In genomic region chr7:2388637-2388954, GRCh38 we compare ENCODE assay signal across 21 cellular contexts. TPM values are rescaled to one million over a fixed set of nuclear protein-coding genes. Genes with fewer than 3 reads are reported as not detected.
A peak's percentile ranks its signal among the peaks of the same experiment; 100 is the strongest.
DNase-seq lines count a peak whose midpoint lies in the region; ATAC-seq, FAIRE-seq and TF ChIP-seq lines count a peak whose summit lies in the region.
"Had no signal": no experiment of that assay in that cellular context is flagged by ENCODE, and none has a peak within 500 bp of the region (broad histone marks: within the 10 kb centered on the region; RNA-seq: fewer than 3 reads in every experiment).

No MANE protein-coding gene starts in this region.

- CTCF ChIA-PET in H1 (lab: Charles Lee; ENCODE audit: partially characterized antibody) = no interaction called here

- H3K9me3 ChIP-seq in H1 (ENCODE audit: insufficient read depth in 2 of 2, low read depth in 1 of 2, low read length in 1 of 2) (no peaks in the 10 kb centered on the region), neuronal stem cell (replicated peaks in 1 of 2; ENCODE audit: control insufficient read depth in 2 of 2, insufficient read depth in 1 of 2, low read depth in 1 of 2, low read length in 2 of 2) (peaks cover 0 to 2% of the 10 kb centered on the region in 2 donors)
- H3K9me3 ChIP-seq: HAP-1 had no signal

- TF ChIP-seq CTCF in natural killer cell (IDR thresholded peaks at IDR 0.05) (no peak), H1 (IDR thresholded peaks at IDR 0.05; ENCODE audit: control extremely low read depth in 1 of 3, insufficient read depth in 1 of 3, low read depth in 1 of 3, low read length in 3 of 3) (no peak), GM13976 (IDR thresholded peaks at IDR 0.05; ENCODE audit: borderline replicate concordance, control extremely low read depth, extremely low read depth, insufficient read depth, missing control alignments) (no peak)

- H4K91ac ChIP-seq in H1 (replicated peaks; ENCODE audit: insufficient read length, low read length) = no peak overlapping the region
- peak overlapping the region; percentile 79 for H4K91ac ChIP-seq in neuronal stem cell (ENCODE audit: low read depth, low read length, poor library complexity)

- no peaks in the 10 kb centered on the region for H3K23me2 ChIP-seq in H1 (ENCODE audit: low read depth, low read length)

- intact Hi-C loops in natural killer cell (cut with micrococcal nuclease) = loop anchor here (10.0 kb wide), 1 partner anchor 46 kb away; no protein-coding TSS in a partner anchor

- no peaks in the 10 kb centered on the region for H3K9me3 Mint-ChIP-seq in natural killer cell treated with Interleukin-12 subunit alpha and Interleukin-12 subunit beta and Interleukin-15 and Interleukin-18, amount 100 ng/mL, for 72 hours
- H3K9me3 Mint-ChIP-seq in natural killer cell = no peaks in the 10 kb centered on the region
- H3K9me3 Mint-ChIP-seq: CD4-positive, alpha-beta T cell; CD8-positive, alpha-beta memory T cell; GM23338; HFFc6 had no signal

- no peak overlapping the region for H4K5ac ChIP-seq in H1 (ENCODE audit: insufficient read length, low read depth, low read length)

- H2BK5ac ChIP-seq in H1 (ENCODE audit: low read depth, low read length) (no peak overlapping the region), neuronal stem cell (ENCODE audit: low read length) (no peak overlapping the region)

- no peaks in the 10 kb centered on the region for H3K36me3 Mint-ChIP-seq in natural killer cell treated with Interleukin-12 subunit alpha and Interleukin-12 subunit beta and Interleukin-15 and Interleukin-18, amount 100 ng/mL, for 72 hours
- no peaks in the 10 kb centered on the region for H3K36me3 Mint-ChIP-seq in natural killer cell
- H3K36me3 Mint-ChIP-seq: CD14-positive monocyte had no signal

- H2AFZ ChIP-seq in H1 (ENCODE audit: low read length) = no peak overlapping the region
- no peak overlapping the region for H2AFZ ChIP-seq in neuronal stem cell (ENCODE audit: low read length)
- H2AFZ ChIP-seq: GM23338 had no signal

- H3K4me1 Mint-ChIP-seq in natural killer cell treated with Interleukin-12 subunit alpha and Interleukin-12 subunit beta and Interleukin-15 and Interleukin-18, amount 100 ng/mL, for 72 hours (ENCODE audit: low read depth in 2 of 2) = no peaks in the 10 kb centered on the region
- peaks cover 0 to 3% of the 10 kb centered on the region in 2 donors for H3K4me1 Mint-ChIP-seq in natural killer cell

- H3K27ac ChIP-seq in H1 (ENCODE audit: low read depth, low read length) = no peak overlapping the region
- no peak overlapping the region for H3K27ac ChIP-seq in neuronal stem cell (replicated peaks; ENCODE audit: low read length)
- H3K27ac ChIP-seq in substantia nigra (ENCODE audit: low read depth, low read length, poor library complexity, severe bottlenecking) = no peak overlapping the region

- H3K79me1 ChIP-seq in H1 (ENCODE audit: low read depth, low read length) (no peaks in the 10 kb centered on the region), neuronal stem cell (ENCODE audit: low read depth, low read length) (peaks cover 2% of the 10 kb centered on the region)

- DNase-seq in natural killer cell treated with Interleukin-12 subunit alpha and Interleukin-12 subunit beta and Interleukin-15 and Interleukin-18, amount 100 ng/mL, for 72 hours (ENCODE audit: low spot score) = peak; percentile 60
- DNase-seq in natural killer cell (no peak), H1 (ENCODE audit: low read depth in 1 of 2, low spot score in 2 of 2) (no peak), neuronal stem cell (ENCODE audit: low spot score) (no peak), GM13976 (ENCODE audit: low spot score) (no peak), substantia nigra (lab: John Stamatoyannopoulos, UW) (no peak)
- DNase-seq: CD4-positive, alpha-beta T cell; CD8-positive, alpha-beta memory T cell; DMS 273 treated with DMSO at 0.1 percent for 48 hours; DMS79; EL; GDM1; HFFc6 had no signal

- in situ Hi-C loops in GM13976 (cut with MboI; ENCODE audit: low sequenced_read_pairs, unreplicated experiment) = no loop called here

- POLR2A ChIA-PET in H1 (lab: Charles Lee; ENCODE audit: partially characterized antibody) = no interaction called here

- no peaks in the 10 kb centered on the region for H3K36me3 ChIP-seq in H1 (ENCODE audit: control insufficient read depth in 2 of 4, insufficient read depth in 4 of 4, low read length in 3 of 4)
- peaks cover 0 to 1% of the 10 kb centered on the region in 2 donors for H3K36me3 ChIP-seq in neuronal stem cell (replicated peaks in 1 of 2; ENCODE audit: control insufficient read depth in 2 of 2, insufficient read depth in 2 of 2, low read length in 2 of 2)
- H3K36me3 ChIP-seq: HAP-1 had no signal

- H3K4me3 Mint-ChIP-seq in natural killer cell treated with Interleukin-12 subunit alpha and Interleukin-12 subunit beta and Interleukin-15 and Interleukin-18, amount 100 ng/mL, for 72 hours = no peak overlapping the region
- H3K4me3 Mint-ChIP-seq in natural killer cell = no peak overlapping the region
- H3K4me3 Mint-ChIP-seq: CD4-positive, alpha-beta T cell; CD8-positive, alpha-beta memory T cell; GM23338; HFFc6 had no signal

- TF ChIP-seq RAD21 in H1 (IDR thresholded peaks at IDR 0.05 in 1 of 2, conservative IDR thresholded peaks at IDR 0.05 in 1 of 2; ENCODE audit: low read depth in 2 of 2, low read length in 2 of 2) = no peak

- no peak overlapping the region for H2BK20ac ChIP-seq in H1 (ENCODE audit: low read length)

- no peak for TF ChIP-seq EP300 in H1 (IDR thresholded peaks at IDR 0.05; ENCODE audit: borderline replicate concordance in 1 of 2, low read depth in 2 of 2, low read length in 2 of 2)

- H3K4ac ChIP-seq in H1 (replicated peaks; ENCODE audit: insufficient read length, low read depth, low read length) = no peak overlapping the region
- H3K4ac ChIP-seq in neuronal stem cell (ENCODE audit: low read length) = peak overlapping the region; percentile 76

- H3K27ac Mint-ChIP-seq in natural killer cell treated with Interleukin-12 subunit alpha and Interleukin-12 subunit beta and Interleukin-15 and Interleukin-18, amount 100 ng/mL, for 72 hours = no peak overlapping the region
- H3K27ac Mint-ChIP-seq in natural killer cell = no peak overlapping the region
- H3K27ac Mint-ChIP-seq: CD4-positive, alpha-beta T cell; CD8-positive, alpha-beta memory T cell; GM23338; HFFc6 had no signal

- H3K23ac ChIP-seq in H1 (ENCODE audit: insufficient read length) (no peak overlapping the region), neuronal stem cell (ENCODE audit: low read depth, low read length, poor library complexity) (peak overlapping the region; percentile 65)

- no peak overlapping the region for H2BK120ac ChIP-seq in H1 (replicated peaks; ENCODE audit: low read depth, low read length)
- H2BK120ac ChIP-seq in neuronal stem cell (ENCODE audit: low read depth, low read length) = peak overlapping the region; percentile 72

- H2AK5ac ChIP-seq in H1 (ENCODE audit: low read depth, low read length) (no peak overlapping the region), neuronal stem cell (ENCODE audit: low read depth, low read length) (peak overlapping the region; percentile 36)

- H3K4me3 ChIP-seq in H1 (ENCODE audit: extremely low read depth in 1 of 4, insufficient read depth in 2 of 4, low read depth in 3 of 4, low read length in 4 of 4) = no peak overlapping the region
- H3K4me3 ChIP-seq in neuronal stem cell (ENCODE audit: low read length in 2 of 2) = no peak overlapping the region
- H3K4me3 ChIP-seq: GM12878, GM23338, HAP-1 had no signal

- H3K4me2 ChIP-seq in H1 (ENCODE audit: insufficient read depth in 1 of 2, low read depth in 2 of 2, low read length in 2 of 2) = no peak overlapping the region
- H3K4me2 ChIP-seq in neuronal stem cell (ENCODE audit: insufficient read depth, low read length, poor library complexity, severe bottlenecking) = no peak overlapping the region
- H3K4me2 ChIP-seq: GM23338 had no signal

- H3K9ac ChIP-seq in H1 (replicated peaks in 1 of 4; ENCODE audit: extremely low read depth in 1 of 4, low read depth in 3 of 4, low read length in 3 of 4) (no peak overlapping the region), neuronal stem cell (ENCODE audit: low read depth, low read length, poor library complexity) (no peak overlapping the region)

- ATAC-seq in natural killer cell treated with Interleukin-12 subunit alpha and Interleukin-12 subunit beta and Interleukin-15 and Interleukin-18, amount 100 ng/mL, for 72 hours = no peak
- ATAC-seq in natural killer cell (no peak), HG02970 (IDR thresholded peaks at IDR 0.05; ENCODE audit: low FRiP score, unreplicated experiment) (no peak)
- ATAC-seq: GM12878, GM23338 had no signal

- no peaks in the 10 kb centered on the region for H4K20me1 ChIP-seq in H1 (replicated peaks in 1 of 2; ENCODE audit: control insufficient read depth in 1 of 2, insufficient read depth in 2 of 2, low read length in 2 of 2)

- H3K27me3 ChIP-seq in H1 (replicated peaks in 1 of 4; ENCODE audit: control insufficient read depth in 3 of 4, extremely low read depth in 1 of 4, insufficient read depth in 3 of 4, low read length in 3 of 4) (no peaks in the 10 kb centered on the region), neuronal stem cell (ENCODE audit: control insufficient read depth in 3 of 3, insufficient read depth in 3 of 3, low read depth in 1 of 3, low read length in 3 of 3) (no peaks in the 10 kb centered on the region)

- no peak overlapping the region for H3K56ac ChIP-seq in H1 (replicated peaks; ENCODE audit: insufficient read length, low read depth, low read length)

- TF ChIP-seq POLR2A in H1 (IDR thresholded peaks at IDR 0.05; ENCODE audit: control extremely low read depth in 1 of 2, low read depth in 2 of 2, low read length in 2 of 2) = no peak

- H2BK15ac ChIP-seq in H1 (ENCODE audit: low read length) (no peak overlapping the region), neuronal stem cell (ENCODE audit: low read length) (peak overlapping the region; percentile 62)

- H3K4me1 ChIP-seq in H1 (replicated peaks in 1 of 4; ENCODE audit: control insufficient read depth in 3 of 4, insufficient read depth in 4 of 4, low read length in 3 of 4) (peaks cover 0 to 5% (median 0%) of the 10 kb centered on the region in 4 experiments; a peak in 2 of 7 replicates), neuronal stem cell (ENCODE audit: control insufficient read depth in 2 of 2, insufficient read depth in 1 of 2, low read depth in 1 of 2, low read length in 2 of 2) (peaks cover 7 to 12% of the 10 kb centered on the region in 2 donors)

- H3K27me3 Mint-ChIP-seq in natural killer cell treated with Interleukin-12 subunit alpha and Interleukin-12 subunit beta and Interleukin-15 and Interleukin-18, amount 100 ng/mL, for 72 hours = no peaks in the 10 kb centered on the region
- H3K27me3 Mint-ChIP-seq in natural killer cell (ENCODE audit: low read depth in 2 of 2) = no peaks in the 10 kb centered on the region
- H3K27me3 Mint-ChIP-seq: CD4-positive, alpha-beta T cell; CD8-positive, alpha-beta memory T cell had no signal

- H3K18ac ChIP-seq in H1 (ENCODE audit: extremely low read depth, low read length) = no peak overlapping the region
- peak overlapping the region; percentile 64 for H3K18ac ChIP-seq in neuronal stem cell (ENCODE audit: low read length)

- H3K14ac ChIP-seq in H1 (ENCODE audit: insufficient read length) (no peak overlapping the region), neuronal stem cell (ENCODE audit: low read length) (peak overlapping the region; percentile 47)

- H2BK12ac ChIP-seq in H1 (ENCODE audit: low read depth, low read length) (no peak overlapping the region), neuronal stem cell (ENCODE audit: low read length) (peak overlapping the region; percentile 90)

- WGBS in H1 (ENCODE audit: extremely low coverage in 1 of 2, insufficient coverage in 1 of 2, insufficient read length in 1 of 2, insufficient replicate concordance in 2 of 2, low coverage in 1 of 2, low lambda C conversion rate in 2 of 2, missing lambda C conversion rate in 1 of 2), 2 experiments = 79% methylated on average over 5 of the region's 5 CpGs; no CpG with 5 or more reads in 1 of the 2 experiments
- no CpG with 5 or more reads among the region's 5 CpGs for WGBS in neuronal stem cell (ENCODE audit: extremely low coverage in 2 of 2, insufficient read length in 2 of 2, insufficient replicate concordance in 1 of 2), 2 donors

- no peak for FAIRE-seq in H1 (lab: Jason Lieb, UNC)
- FAIRE-seq: D721Med, GM12878, GM18507, H54 had no signal

- H4K8ac ChIP-seq in H1 (ENCODE audit: extremely low read depth, insufficient read depth, low read length) (peak overlapping the region; percentile 25; the same call in 1 of the 2 replicates), neuronal stem cell (ENCODE audit: low read depth, low read length) (no peak overlapping the region)

- H3K79me2 ChIP-seq in H1 (ENCODE audit: control insufficient read depth in 1 of 2, insufficient read depth in 2 of 2, low read length in 2 of 2) = no peaks in the 10 kb centered on the region

RNA-seq across cellular contexts. Expression of gene CHST12, which starts 14.8 kb away (rescaled TPM):
- total RNA-seq in natural killer cell treated with Interleukin-12 subunit alpha and Interleukin-12 subunit beta and Interleukin-15 and Interleukin-18, amount 100 ng/mL, for 72 hours = 10 to 100 TPM; 29.6 to 31.7 TPM
- 100 to 1,000 TPM; 102 to 159 (median 124) TPM for total RNA-seq in natural killer cell
- 13.4 and 18.2 TPM in 2 replicates for total RNA-seq in H1 (2021; fragmentation: NEBNext Ultra II Directional; extraction: Animal tissue kit (Norgen Biotek cat#: 25700))
- 24.1 and 28.0 TPM in 2 replicates for polyA plus RNA-seq in H1 (2011; rRNA removed)
- 13.3 TPM for polyA plus RNA-seq in H1 (2011; cell fraction: cytosol; rRNA removed)
- 14.9 TPM for polyA plus RNA-seq in H1 (2011; cell fraction: nucleus; rRNA removed)
- polyA plus RNA-seq in H1 (2012, experiment 1 of 2) = 9.4 to 12.3 TPM (median 11.3 TPM) in 4 replicates
- polyA plus RNA-seq in H1 (2012, experiment 2 of 2) = 9.6 TPM
- 20.2 TPM for polyA plus RNA-seq in H1 (2013, experiment 1 of 2)
- polyA plus RNA-seq in H1 (2013, experiment 2 of 2) = 21.4 TPM
- polyA minus RNA-seq in H1 (2011; rRNA and poly(A)+ RNA removed) = 5.8 and 7.4 TPM in 2 replicates
- polyA minus RNA-seq in H1 (2011; cell fraction: cytosol; rRNA and poly(A)+ RNA removed) = 16.1 TPM
- polyA minus RNA-seq in H1 (2011; cell fraction: nucleus; rRNA and poly(A)+ RNA removed) = 8.9 TPM
- polyA plus RNA-seq in neuronal stem cell (2013, experiment 1 of 2) = 12.5 TPM
- polyA plus RNA-seq in neuronal stem cell (2013, experiment 2 of 2) = 12.7 TPM

RNA-seq across cellular contexts. Expression of gene EIF3B, which starts 34.0 kb away (rescaled TPM):
- 100 to 1,000 TPM; 229 to 348 TPM for total RNA-seq in natural killer cell treated with Interleukin-12 subunit alpha and Interleukin-12 subunit beta and Interleukin-15 and Interleukin-18, amount 100 ng/mL, for 72 hours
- 100 to 1,000 TPM; 194 to 219 (median 197) TPM for total RNA-seq in natural killer cell
- total RNA-seq in H1 (2021; fragmentation: NEBNext Ultra II Directional; extraction: Animal tissue kit (Norgen Biotek cat#: 25700)) = 306 and 316 TPM in 2 replicates
- 167 and 211 TPM in 2 replicates for polyA plus RNA-seq in H1 (2011; rRNA removed)
- 181 TPM for polyA plus RNA-seq in H1 (2011; cell fraction: cytosol; rRNA removed)
- polyA plus RNA-seq in H1 (2011; cell fraction: nucleus; rRNA removed) = 316 TPM
- 268 to 336 TPM (median 277 TPM) in 4 replicates for polyA plus RNA-seq in H1 (2012, experiment 1 of 2)
- polyA plus RNA-seq in H1 (2012, experiment 2 of 2) = 155 TPM
- 177 TPM for polyA plus RNA-seq in H1 (2013, experiment 1 of 2)
- polyA plus RNA-seq in H1 (2013, experiment 2 of 2) = 161 TPM
- polyA minus RNA-seq in H1 (2011; rRNA and poly(A)+ RNA removed) = 182 and 192 TPM in 2 replicates
- 142 TPM for polyA minus RNA-seq in H1 (2011; cell fraction: cytosol; rRNA and poly(A)+ RNA removed)
- 129 TPM for polyA minus RNA-seq in H1 (2011; cell fraction: nucleus; rRNA and poly(A)+ RNA removed)
- polyA plus RNA-seq in neuronal stem cell (2013, experiment 1 of 2) = 81.1 TPM
- polyA plus RNA-seq in neuronal stem cell (2013, experiment 2 of 2) = 83.2 TPM
